8 cellular contexts compared by ENCODE assay signal in genomic region chr1:31593770-31594632, GRCh38. TPM values are rescaled to one million over a fixed set of nuclear protein-coding genes. Genes with fewer than 3 reads are reported as not detected.
DNase-seq lines count a peak whose midpoint lies in the region; ATAC-seq and TF ChIP-seq lines count a peak whose summit lies in the region.

No MANE protein-coding gene starts in this region.

- H3K36me3 ChIP-seq in PC-3 (ENCODE audit: low read depth, low read length), result no peaks in the 10 kb centered on the region
- no peaks in the 10 kb centered on the region for H3K36me3 ChIP-seq in prostate gland

- no peaks in the 10 kb centered on the region for H4K20me1 ChIP-seq in PC-3 (ENCODE audit: low read length)

- ATAC-seq in PC-3 (peak; percentile 91), GM21717 (IDR thresholded peaks at IDR 0.05; ENCODE audit: unreplicated experiment) (no peak), GM18909 (IDR thresholded peaks at IDR 0.05; ENCODE audit: poor library complexity, unreplicated experiment) (no peak)
- peak; percentile 76 to 90 for ATAC-seq in activated T-cell treated with anti-CD3 and anti-CD28 coated beads, Interleukin-2, amount 50 U/mL, for 4 hours

- no peaks in the 10 kb centered on the region for H3K36me3 Mint-ChIP-seq in activated T-cell treated with anti-CD3 and anti-CD28 coated beads, Interleukin-2, amount 50 U/mL, for 4 hours (ENCODE audit: insufficient read depth)

- no TSS peak for BruUV-seq in PC-3 (replicated peaks; lab: Mats Ljungman, UMichigan)

- no peaks in the 10 kb centered on the region for H3K9me3 ChIP-seq in PC-3 (ENCODE audit: low read length)
- no peaks in the 10 kb centered on the region for H3K9me3 ChIP-seq in prostate gland

- DNase-seq in GDM1 (lab: John Stamatoyannopoulos, UW) (peak; percentile 30), HUDEP-2 (lab: John Stamatoyannopoulos, UW; ENCODE audit: unreplicated experiment in 76 of 76) (peak in 48 of 76 experiments; percentile 3 to 68 (median 33)), PC-3 (peak; percentile 90), germinal center (ENCODE audit: low spot score) (peak; percentile 78), prostate gland (ENCODE audit: low spot score) (peak; percentile 86)
- DNase-seq in activated T-cell treated with anti-CD3 and anti-CD28 coated beads, Interleukin-2, amount 50 U/mL, for 4 hours, result peak; percentile 67

- peaks cover 40% of the 10 kb centered on the region for H3K27me3 Mint-ChIP-seq in activated T-cell treated with anti-CD3 and anti-CD28 coated beads, Interleukin-2, amount 50 U/mL, for 4 hours (ENCODE audit: low read depth)

- H3K9ac ChIP-seq in PC-3 (ENCODE audit: low read length), result no peak overlapping the region

- H3K9me3 Mint-ChIP-seq in activated T-cell treated with anti-CD3 and anti-CD28 coated beads, Interleukin-2, amount 50 U/mL, for 4 hours, result no peaks in the 10 kb centered on the region

- peak; percentile 95 for TF ChIP-seq CTCF in PC-3 (conservative IDR thresholded peaks at IDR 0.05; ENCODE audit: low read depth, low read length)
- TF ChIP-seq CTCF in prostate gland (IDR thresholded peaks at IDR 0.05), result peak; percentile 61 to 96 (median 90)

- H3K4me3 ChIP-seq in PC-3 (ENCODE audit: low read length) (no peak overlapping the region), prostate gland (no peak overlapping the region)

- H3K4me3 Mint-ChIP-seq in activated T-cell treated with anti-CD3 and anti-CD28 coated beads, Interleukin-2, amount 50 U/mL, for 4 hours, result no peak overlapping the region

- H3K27me3 ChIP-seq in PC-3 (ENCODE audit: low read length), result no peaks in the 10 kb centered on the region
- no peaks in the 10 kb centered on the region for H3K27me3 ChIP-seq in prostate gland (replicated peaks; ENCODE audit: insufficient read depth)

- intact Hi-C loops in PC-3 (cut with micrococcal nuclease), result loop anchor here (1.0 kb wide), 2 partner anchors 30 to 45 kb away; no protein-coding TSS in a partner anchor
- intact Hi-C loops in prostate gland (cut with DNase I), result loop anchor here (1.0 kb wide), 1 partner anchor 30 kb away; no protein-coding TSS in a partner anchor

- H3K4me1 ChIP-seq in PC-3 (ENCODE audit: insufficient read depth, low read length) (peaks cover 17% of the 10 kb centered on the region), prostate gland (replicated peaks) (no peaks in the 10 kb centered on the region)

- H3F3A ChIP-seq in PC-3 (ENCODE audit: low read length, unreplicated experiment), result no peaks in the 10 kb centered on the region

- H3K4me2 ChIP-seq in PC-3 (ENCODE audit: low read length), result no peak overlapping the region

- no peak overlapping the region for H2AFZ ChIP-seq in PC-3 (ENCODE audit: low read length)

- POLR2A ChIA-PET in PC-3 (lab: Charles Lee; ENCODE audit: unreplicated experiment), result no interaction called here

- no peak overlapping the region for H3K27ac ChIP-seq in PC-3 (ENCODE audit: low read length)
- no peak overlapping the region for H3K27ac ChIP-seq in prostate gland

- H3K79me2 ChIP-seq in PC-3 (ENCODE audit: low read length), result no peaks in the 10 kb centered on the region

- TF ChIP-seq POLR2A in prostate gland (IDR thresholded peaks at IDR 0.05), result no peak

- CTCF ChIA-PET in PC-3 (lab: Charles Lee), result interaction anchor here (0.5 to 0.7 kb wide), 2 partner anchors 30 to 45 kb away, joined by 3 read pairs; no protein-coding TSS in a partner anchor

- no peaks in the 10 kb centered on the region for H3K9me2 ChIP-seq in PC-3 (replicated peaks; ENCODE audit: low read length)

- 45% methylated on average over 10 of the region's 10 CpGs for WGBS in prostate gland

- no peaks in the 10 kb centered on the region for H3K4me1 Mint-ChIP-seq in activated T-cell treated with anti-CD3 and anti-CD28 coated beads, Interleukin-2, amount 50 U/mL, for 4 hours (ENCODE audit: low read depth)

RNA-seq across cellular contexts. Expression of gene TINAGL1, which starts 17.7 kb away (rescaled TPM):
- 176 and 217 TPM in 2 replicates for total RNA-seq in PC-3 (2014; rRNA removed)
- total RNA-seq in activated T-cell treated with anti-CD3 and anti-CD28 coated beads, Interleukin-2, amount 50 U/mL, for 4 hours, result under 1 TPM in 2 of 3 donors, not detected in 1; 0.18 to 0.38 TPM
- 100 to 1,000 TPM; 103 to 134 TPM for total RNA-seq in prostate gland

RNA-seq across cellular contexts. Expression of gene HCRTR1, which starts 23.5 kb away (rescaled TPM):
- total RNA-seq in PC-3 (2014; rRNA removed) (not detected in 2 replicates), prostate gland (not detected)
- not detected for total RNA-seq in activated T-cell treated with anti-CD3 and anti-CD28 coated beads, Interleukin-2, amount 50 U/mL, for 4 hours

RNA-seq across cellular contexts. Expression of gene PEF1, which starts 50.7 kb away (rescaled TPM):
- total RNA-seq in PC-3 (2014; rRNA removed), result 88.4 and 91.6 TPM in 2 replicates
- total RNA-seq in activated T-cell treated with anti-CD3 and anti-CD28 coated beads, Interleukin-2, amount 50 U/mL, for 4 hours, result 10 to 100 TPM; 67.0 to 73.9 (median 71.5) TPM
- total RNA-seq in prostate gland, result 10 to 100 TPM; 83.1 to 99.5 TPM

Comparison
In these comparisons a context has a peak if more than half of its experiments do, and no peak if none do; other contexts are left out.
1. DNase-seq: peak in every context shown above with its lines; median percentile 90 in PC-3; 86 in prostate gland; 78 in germinal center; 67 in activated T-cell treated with anti-CD3 and anti-CD28 coated beads, Interleukin-2, amount 50 U/mL, for 4 hours; 33 in HUDEP-2; 30 in GDM1.
2. ATAC-seq: peak in PC-3 (single experiment) and activated T-cell treated with anti-CD3 and anti-CD28 coated beads, Interleukin-2, amount 50 U/mL, for 4 hours (2 of 2); none in GM21717 (single experiment) and GM18909 (single experiment).
3. RNA of gene TINAGL1, which starts 17.7 kb away (total RNA-seq): 176 to 217 TPM in PC-3 and 103 to 134 TPM in prostate gland; 0.18 to 0.38 TPM in activated T-cell treated with anti-CD3 and anti-CD28 coated beads, Interleukin-2, amount 50 U/mL, for 4 hours; every median in the first group is over 10 times any median in the second.